In the genomic region with DNA sequence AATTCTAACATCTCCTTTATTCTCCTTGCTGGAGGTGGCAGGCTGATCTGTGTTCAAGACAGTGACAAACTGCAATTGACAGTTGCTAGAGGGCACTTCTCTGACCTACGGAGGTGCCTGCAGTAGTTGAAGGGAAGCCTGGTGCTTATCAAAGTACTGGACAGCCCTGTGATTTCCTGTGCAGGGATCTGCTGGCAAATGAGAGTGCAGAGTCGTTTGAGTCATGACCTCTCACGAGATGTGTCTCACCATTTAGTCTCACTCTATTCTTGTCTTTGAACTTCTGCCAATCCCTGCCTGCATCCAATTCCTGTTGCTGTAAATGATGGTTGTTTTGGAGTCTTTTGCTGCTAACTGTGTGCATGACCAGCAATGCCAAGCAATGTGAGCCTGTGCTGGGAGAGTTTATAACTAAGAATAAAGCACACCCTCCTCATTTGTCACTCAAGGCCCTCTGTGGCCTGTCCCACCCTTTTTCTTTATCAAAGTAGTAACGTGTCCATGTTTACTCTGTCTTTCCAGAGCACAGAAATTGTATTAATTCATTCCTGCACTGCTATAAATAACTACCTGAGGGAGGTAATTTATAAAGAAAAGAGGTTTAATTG, we compare ENCODE assay signal across 21 cellular contexts. TPM values are rescaled to one million over a fixed set of nuclear protein-coding genes. Genes with fewer than 3 reads are reported as not detected.
DNase-seq lines count a peak whose midpoint lies in the region; ATAC-seq lines count a peak whose summit lies in the region.
"Had no signal": no experiment of that assay in that cellular context is flagged by ENCODE, and none has a peak within 500 bp of the region (broad histone marks: within the 10 kb centered on the region; RNA-seq: fewer than 3 reads in every experiment).

No MANE protein-coding gene starts in this region.

- peak; percentile 11 for DNase-seq in COLO829 (ENCODE audit: low spot score)
- DNase-seq in M059J (ENCODE audit: low read depth), result peak; percentile 74
- DNase-seq in dermis microvascular lymphatic vessel endothelial cell (ENCODE audit: low read depth in 2 of 2), result peak; percentile 85 to 94
- DNase-seq in lung microvascular endothelial cell (ENCODE audit: low read depth in 2 of 2), result peak; percentile 71 to 91
- DNase-seq in NCI-H345 (lab: John Stamatoyannopoulos, UW), result no peak
- DNase-seq in NCI-H526 (lab: John Stamatoyannopoulos, UW), result no peak
- DNase-seq: activated CD4-positive, alpha-beta T cell treated with anti-CD3 and anti-CD28 coated beads, Interleukin-2, amount 10 ng/mL, durations not matched to agents 7 days and 5 days; activated T-cell treated with anti-CD3 and anti-CD28 coated beads, Interleukin-2, amount 50 U/mL, for 48 hours; amygdala; DND-41; NCI-H1048; NCI-H226; PC-9; psoas muscle; stimulated activated CD4-positive, alpha-beta T cell treated with anti-CD3 and anti-CD28 coated beads, Interleukin-2, amount 100 ng/mL, for 24 hours; T-helper 17 cell; thyroid gland had no signal

- no peak for ATAC-seq in HG03457 (IDR thresholded peaks at IDR 0.05; ENCODE audit: unreplicated experiment)
- no peak for ATAC-seq in GM18867 (IDR thresholded peaks at IDR 0.05; ENCODE audit: unreplicated experiment)
- ATAC-seq: psoas muscle, T-helper 17 cell had no signal

RNA-seq across cellular contexts. Expression of gene MRGPRX2, which starts 34.6 kb away (rescaled TPM):
- total RNA-seq in M059J (2014; rRNA removed; shearing (Covaris generic)), result not detected in 2 replicates
- total RNA-seq in dermis microvascular lymphatic vessel endothelial cell, result not detected in 2 replicates
- not detected in 2 replicates for total RNA-seq in lung microvascular endothelial cell
- total RNA-seq: activated CD4-positive, alpha-beta T cell treated with anti-CD3 and anti-CD28 coated beads, Interleukin-2, amount 10 ng/mL, durations not matched to agents 7 days and 5 days; B cell; fibroblast of villous mesenchyme; PC-9; psoas muscle; T-helper 17 cell; thyroid gland had no signal

Comparison
In these comparisons a context has a peak if more than half of its experiments do, and no peak if none do; other contexts are left out.
1. DNase-seq: peak in COLO829 (single experiment), M059J (single experiment), dermis microvascular lymphatic vessel endothelial cell (2 of 2) and lung microvascular endothelial cell (2 of 2); none in NCI-H345 (single experiment) and NCI-H526 (0 of 2).